Comparison of ENCODE assay signal across 11 cellular contexts in genomic region chr10:4051408-4052151, GRCh38.
A peak's percentile ranks its signal among the peaks of the same experiment; 100 is the strongest.
DNase-seq lines count a peak whose midpoint lies in the region; ATAC-seq and TF ChIP-seq lines count a peak whose summit lies in the region.
"Had no signal": no experiment of that assay in that cellular context is flagged by ENCODE, and none has a peak within 500 bp of the region (broad histone marks: within the 10 kb centered on the region; RNA-seq: fewer than 3 reads in every experiment).

No MANE protein-coding gene starts in this region.

- H3K4me3 Mint-ChIP-seq in GM23338, result no peak overlapping the region
- H3K4me3 Mint-ChIP-seq: activated CD4-positive, alpha-beta T cell treated with anti-CD3 and anti-CD28 coated beads, Interleukin-2, amount 10 ng/mL, durations not matched to agents 7 days and 5 days had no signal

- no peak overlapping the region for H3K27ac Mint-ChIP-seq in GM23338
- H3K27ac Mint-ChIP-seq: activated CD4-positive, alpha-beta T cell treated with anti-CD3 and anti-CD28 coated beads, Interleukin-2, amount 10 ng/mL, durations not matched to agents 7 days and 5 days had no signal

- ATAC-seq in GM23338 (no peak), HG03135 (IDR thresholded peaks at IDR 0.05; ENCODE audit: unreplicated experiment) (no peak)

- H3K36me3 ChIP-seq in GM23338 (ENCODE audit: insufficient read depth) (no peaks in the 10 kb centered on the region), mammary epithelial cell (ENCODE audit: insufficient read depth, low read length) (no peaks in the 10 kb centered on the region)

- TF ChIP-seq CTCF in GM23338 (conservative IDR thresholded peaks at IDR 0.05; ENCODE audit: low read depth in 2 of 2), result no peak
- TF ChIP-seq CTCF in mammary epithelial cell (conservative IDR thresholded peaks at IDR 0.05 in 1 of 2, IDR thresholded peaks at IDR 0.05 in 1 of 2; ENCODE audit: extremely low read depth in 1 of 2, insufficient read depth in 1 of 2, low read depth in 1 of 2, low read length in 2 of 2), result no peak
- no peak for TF ChIP-seq CTCF in foreskin fibroblast (IDR thresholded peaks at IDR 0.05; ENCODE audit: low read depth, low read length)

- H3K27ac ChIP-seq in GM23338 (ENCODE audit: low read depth) (no peak overlapping the region), mammary epithelial cell (ENCODE audit: insufficient read depth, low read depth, low read length) (no peak overlapping the region), skin epidermis (peak overlapping the region in 17 of 21 experiments; percentile 25 to 80 (median 64))

- no peaks in the 10 kb centered on the region for H3K9me3 Mint-ChIP-seq in GM23338

- H3K36me3 Mint-ChIP-seq in GM23338 (ENCODE audit: low read depth), result no peaks in the 10 kb centered on the region

- H3K4me1 ChIP-seq in GM23338 (ENCODE audit: insufficient read depth) (no peaks in the 10 kb centered on the region), mammary epithelial cell (ENCODE audit: insufficient read depth, low read length) (no peaks in the 10 kb centered on the region)

- no peaks in the 10 kb centered on the region for H3F3A ChIP-seq in GM23338 (replicated peaks; ENCODE audit: low read depth)

- no peaks in the 10 kb centered on the region for H3K4me1 Mint-ChIP-seq in GM23338

- H3K9me2 ChIP-seq in GM23338 (ENCODE audit: insufficient read depth), result 0 out of 2 replicates have a peak, but pooled peaks cover 11% of the 10 kb centered on the region

- DNase-seq in GM23338 (ENCODE audit: low spot score) (no peak), mammary epithelial cell (no peak), left kidney (ENCODE audit: low read depth, low spot score) (peak; percentile 54), NCI-H128 (lab: John Stamatoyannopoulos, UW; ENCODE audit: unreplicated experiment) (no peak), foreskin fibroblast (no peak)
- no peak for DNase-seq in activated effector memory CD4-positive, alpha-beta T cell treated with anti-CD3 and anti-CD28 coated beads, Interleukin-2, amount 50 U/mL, for 16 hours
- DNase-seq: activated CD4-positive, alpha-beta T cell treated with anti-CD3 and anti-CD28 coated beads, Interleukin-2, amount 10 ng/mL, durations not matched to agents 7 days and 5 days; COR-L47; NCI-H187 had no signal

- no peaks in the 10 kb centered on the region for H3K27me3 Mint-ChIP-seq in GM23338 (ENCODE audit: insufficient read depth, low read depth, poor library complexity)
- H3K27me3 Mint-ChIP-seq: activated CD4-positive, alpha-beta T cell treated with anti-CD3 and anti-CD28 coated beads, Interleukin-2, amount 10 ng/mL, durations not matched to agents 7 days and 5 days had no signal

- H4K20me1 ChIP-seq in GM23338 (replicated peaks; ENCODE audit: insufficient read depth), result no peaks in the 10 kb centered on the region
- no peaks in the 10 kb centered on the region for H4K20me1 ChIP-seq in mammary epithelial cell (ENCODE audit: insufficient read depth, low read length)

- 94% methylated on average over 13 of the region's 13 CpGs for WGBS in mammary epithelial cell (ENCODE audit: low coverage, missing lambda C conversion rate)

- H3K4me2 ChIP-seq in GM23338, result no peak overlapping the region
- no peak overlapping the region for H3K4me2 ChIP-seq in mammary epithelial cell (ENCODE audit: insufficient read depth, low read depth, low read length)

- CTCF ChIA-PET in mammary epithelial cell (lab: Charles Lee; ENCODE audit: low non-redundant PET), result no interaction called here

- intact Hi-C loops in mammary epithelial cell (cut with micrococcal nuclease), result no loop called here

- H2AFZ ChIP-seq in GM23338 (peak overlapping the region; percentile 40; the same call in 1 of the 2 replicates), mammary epithelial cell (ENCODE audit: low read depth, low read length) (peak overlapping the region; percentile 2)

- no peak overlapping the region for H3K9ac ChIP-seq in mammary epithelial cell (ENCODE audit: insufficient read depth, low read length)

- dilution Hi-C loops in mammary epithelial cell (cut with HindIII; ENCODE audit: low sequenced_read_pairs), result no loop called here

- no TSS peak for BruUV-seq in mammary epithelial cell (replicated peaks; lab: Mats Ljungman, UMichigan)

- H3K4me3 ChIP-seq in GM23338, result no peak overlapping the region
- no peak overlapping the region for H3K4me3 ChIP-seq in mammary epithelial cell (replicated peaks in 1 of 3; ENCODE audit: insufficient read depth in 1 of 3, low read depth in 2 of 3, low read length in 3 of 3)
- H3K4me3 ChIP-seq in skin epidermis, result peak overlapping the region in 3 of 7 experiments; percentile 5 to 18 (median 7)
- H3K4me3 ChIP-seq in foreskin fibroblast (ENCODE audit: low read depth in 1 of 2, low read length in 2 of 2), result no peak overlapping the region

- no peaks in the 10 kb centered on the region for H3K9me3 ChIP-seq in mammary epithelial cell (replicated peaks; ENCODE audit: insufficient read depth, low read length)

- H3K27me3 ChIP-seq in GM23338 (ENCODE audit: insufficient read depth) (no peaks in the 10 kb centered on the region), mammary epithelial cell (ENCODE audit: insufficient read depth, low read length) (no peaks in the 10 kb centered on the region)

- H3K79me2 ChIP-seq in GM23338 (replicated peaks; ENCODE audit: insufficient read depth) (no peaks in the 10 kb centered on the region), mammary epithelial cell (ENCODE audit: insufficient read depth, low read length) (no peaks in the 10 kb centered on the region)

- in situ Hi-C loops in mammary epithelial cell (cut with MboI; ENCODE audit: low sequenced_read_pairs in 2 of 2), result no loop called here

TF ChIP-seq in GM23338, 12 proteins besides CTCF, POLR2A, EP300 and RAD21 (continues in another document):
- no peak for TF ChIP-seq CREB1 (CRISPR knock-in tag; IDR thresholded peaks at IDR 0.05; ENCODE audit: low read depth)
- TF ChIP-seq ZNF114 (CRISPR knock-in tag; IDR thresholded peaks at IDR 0.05), result no peak
- no peak for TF ChIP-seq POLR2AphosphoS5 (IDR thresholded peaks at IDR 0.05; ENCODE audit: low read depth)
- no peak for TF ChIP-seq EZH2phosphoT487 (IDR thresholded peaks at IDR 0.05; ENCODE audit: unreplicated experiment)
- TF ChIP-seq STAT1 (IDR thresholded peaks at IDR 0.05; ENCODE audit: unreplicated experiment), result no peak
- no peak for TF ChIP-seq REST (IDR thresholded peaks at IDR 0.05; ENCODE audit: unreplicated experiment)
- TF ChIP-seq ETS1 (IDR thresholded peaks at IDR 0.05), result no peak

Comparison
In these comparisons a context has a peak if more than half of its experiments do, and no peak if none do; other contexts are left out.
1. H3K27ac ChIP-seq: peak in skin epidermis (17 of 21); none in GM23338 (single experiment) and mammary epithelial cell (single experiment).